In genomic region chr14:101225116-101225728, GRCh38 we compare ENCODE assay signal across 18 cellular contexts.
DNase-seq lines count a peak whose midpoint lies in the region; ATAC-seq and TF ChIP-seq lines count a peak whose summit lies in the region.
"Had no signal": no experiment of that assay in that cellular context is flagged by ENCODE, and none has a peak within 500 bp of the region (broad histone marks: within the 10 kb centered on the region; RNA-seq: fewer than 3 reads in every experiment).

No MANE protein-coding gene starts in this region.

- no peak overlapping the region for H3K4me3 ChIP-seq in BLaER1 treated with 17β-estradiol and CSF1 and Interleukin-3, amounts not matched to agents 10 nM and 100 nM
- H3K4me3 ChIP-seq in right lobe of liver: no peak overlapping the region
- H3K4me3 ChIP-seq: ascending aorta had no signal

- H3K9me3 ChIP-seq in BLaER1 treated with 17β-estradiol and CSF1 and Interleukin-3, amounts not matched to agents 10 nM and 100 nM (replicated peaks in 1 of 11): peaks cover 0 to 7% (median 0%) of the 10 kb centered on the region in 11 experiments; a peak in 1 of 22 replicates
- H3K9me3 ChIP-seq in KOPT-K1 (ENCODE audit: insufficient read depth, low read length, poor library complexity, severe bottlenecking) (no peaks in the 10 kb centered on the region), right lobe of liver (no peaks in the 10 kb centered on the region)
- H3K9me3 ChIP-seq: ascending aorta had no signal

- ATAC-seq in right lobe of liver: no peak
- no peak for ATAC-seq in HG02642 (IDR thresholded peaks at IDR 0.05; ENCODE audit: poor library complexity, unreplicated experiment)
- ATAC-seq in GM21390 (IDR thresholded peaks at IDR 0.05; ENCODE audit: unreplicated experiment): no peak
- ATAC-seq: activated CD4-positive, CD25-positive, alpha-beta regulatory T cell treated with anti-CD3 and anti-CD28 coated beads, Interleukin-2, amount 50 U/mL, for 24 hours; left colon had no signal

- H3K27ac Mint-ChIP-seq in brain: peak overlapping the region in 3 of 5 experiments; percentile 83 to 93 (median 85)
- H3K27ac Mint-ChIP-seq: T-helper 2 cell treated with Interferon-gamma antibody and Interleukin-4, amounts not matched to agents 5 μg/mL and 100 μg/mL, for 36 hours had no signal

- WGBS in right lobe of liver (ENCODE audit: insufficient coverage, low coverage, low lambda C conversion rate, missing lambda C conversion rate): 40% methylated on average over 1 of the region's 14 CpGs

- H3K4me1 Mint-ChIP-seq in brain: peaks cover 78% of the 10 kb centered on the region

- H3K4me3 Mint-ChIP-seq in brain: no peak overlapping the region
- H3K4me3 Mint-ChIP-seq: T-helper 2 cell treated with Interferon-gamma antibody and Interleukin-4, amounts not matched to agents 5 μg/mL and 100 μg/mL, for 36 hours had no signal

- intact Hi-C loops in right lobe of liver (cut with DNase I): loop anchor here in 1 of 2 donors (10.0 kb wide), 1 partner anchor 370 kb away; no protein-coding TSS in a partner anchor

- H3K36me3 Mint-ChIP-seq in brain: no peaks in the 10 kb centered on the region

- no peaks in the 10 kb centered on the region for H3K27me3 ChIP-seq in BLaER1 treated with 17β-estradiol and CSF1 and Interleukin-3, amounts not matched to agents 10 nM and 100 nM
- H3K27me3 ChIP-seq in right lobe of liver: no peaks in the 10 kb centered on the region
- H3K27me3 ChIP-seq: ascending aorta had no signal

- H3K9me3 Mint-ChIP-seq in brain: peaks cover 0 to 7% (median 0%) of the 10 kb centered on the region in 5 experiments
- H3K9me3 Mint-ChIP-seq: T-helper 2 cell treated with Interferon-gamma antibody and Interleukin-4, amounts not matched to agents 5 μg/mL and 100 μg/mL, for 36 hours had no signal

- TF ChIP-seq CTCF in brain (conservative IDR thresholded peaks at IDR 0.05) (no peak), right lobe of liver (IDR thresholded peaks at IDR 0.05) (no peak)

- peak; percentile 14 to 43 (median 42) for DNase-seq in right lobe of liver
- DNase-seq in OCI-M2 (lab: John Stamatoyannopoulos, UW; ENCODE audit: unreplicated experiment): no peak
- no peak for DNase-seq in cerebellar nuclear complex (lab: John Stamatoyannopoulos, UW)
- DNase-seq: activated naive CD4-positive, alpha-beta T cell; COR-L47; foreskin melanocyte; KG1; left colon; NCI-H2029 treated with DMSO at 0.1 percent for 48 hours; nucleus accumbens had no signal

- peaks cover 17 to 54% (median 34%) of the 10 kb centered on the region in 10 experiments for H3K4me1 ChIP-seq in BLaER1 treated with 17β-estradiol and CSF1 and Interleukin-3, amounts not matched to agents 10 nM and 100 nM
- peaks cover 0 to 9% (median 2%) of the 10 kb centered on the region in 4 donors for H3K4me1 ChIP-seq in right lobe of liver
- H3K4me1 ChIP-seq: ascending aorta had no signal

- TF ChIP-seq POLR2A in right lobe of liver (IDR thresholded peaks at IDR 0.05): no peak

- H4K20me1 ChIP-seq in BLaER1 treated with 17β-estradiol and CSF1 and Interleukin-3, amounts not matched to agents 10 nM and 100 nM: peaks cover 0 to 6% (median 0%) of the 10 kb centered on the region in 11 experiments; a peak in 1 of 22 replicates

- H3K9ac ChIP-seq in BLaER1 treated with 17β-estradiol and CSF1 and Interleukin-3, amounts not matched to agents 10 nM and 100 nM: peak overlapping the region in 1 of 11 experiments; percentile 53; a peak in 1 of 22 replicates

- no peaks in the 10 kb centered on the region for H3K36me3 ChIP-seq in BLaER1 treated with 17β-estradiol and CSF1 and Interleukin-3, amounts not matched to agents 10 nM and 100 nM
- H3K36me3 ChIP-seq in KOPT-K1 (ENCODE audit: insufficient read depth, low read length) (no peaks in the 10 kb centered on the region), right lobe of liver (no peaks in the 10 kb centered on the region)
- H3K36me3 ChIP-seq: ascending aorta had no signal

- 0 out of 22 replicates have a peak overlapping the region, but pooled peaks of 1 of the 11 experiments have one; percentile 17 for H3K27ac ChIP-seq in BLaER1 treated with 17β-estradiol and CSF1 and Interleukin-3, amounts not matched to agents 10 nM and 100 nM
- H3K27ac ChIP-seq in KOPT-K1 (ENCODE audit: low read depth, low read length, poor library complexity, severe bottlenecking) (peak overlapping the region; percentile 96), right lobe of liver (no peak overlapping the region)
- H3K27ac ChIP-seq: ascending aorta had no signal

- peak overlapping the region; percentile 52 to 93 (median 81) for H3K4me2 ChIP-seq in BLaER1 treated with 17β-estradiol and CSF1 and Interleukin-3, amounts not matched to agents 10 nM and 100 nM

- H3K27me3 Mint-ChIP-seq in brain: peaks cover 3% of the 10 kb centered on the region

Comparison
In these comparisons a context has a peak if more than half of its experiments do, and no peak if none do; other contexts are left out.
1. DNase-seq: peak in right lobe of liver (3 of 3); none in OCI-M2 (single experiment) and cerebellar nuclear complex (0 of 2).